23 cellular contexts compared by ENCODE assay signal in genomic region chr5:38059876-38060275, GRCh38.
"Had no signal": no experiment of that assay in that cellular context is flagged by ENCODE, and none has a peak within 500 bp of the region (broad histone marks: within the 10 kb centered on the region; RNA-seq: fewer than 3 reads in every experiment).

No MANE protein-coding gene starts in this region.

- DNase-seq: effector memory CD4-positive, alpha-beta T cell; glutamatergic neuron; immature natural killer cell; kidney; left cardiac atrium; left ventricle myocardium superior; naive B cell; posterior cingulate gyrus; sigmoid colon; stimulated activated CD4-positive, alpha-beta T cell treated with anti-CD3 and anti-CD28 coated beads, Interleukin-12 subunit alpha, Interleukin-12 subunit beta, amount 100 ng/mL, for 4 hours; stimulated activated CD4-positive, alpha-beta T cell treated with anti-CD3 and anti-CD28 coated beads, Interleukin-2, amount 100 ng/mL, for 48 hours; stimulated activated naive CD4-positive, alpha-beta T cell treated with Interleukin-2 at 50 U/mL for 16 hours; thyroid gland; upper lobe of right lung had no signal

- H3K4me3 ChIP-seq: esophagus muscularis mucosa, gastroesophageal sphincter, lung, sigmoid colon, skin epidermis, suprapubic skin, thyroid gland, upper lobe of right lung had no signal

- H3K27me3 Mint-ChIP-seq: central memory CD8-positive, alpha-beta T cell; naive B cell had no signal

- H3K9me3 ChIP-seq: esophagus muscularis mucosa, gastroesophageal sphincter, neutrophil, sigmoid colon, suprapubic skin, thyroid gland, upper lobe of right lung had no signal

- ATAC-seq: gastroesophageal sphincter, left cardiac atrium, left ventricle myocardium superior, upper lobe of right lung had no signal

- H3K4me3 Mint-ChIP-seq: central memory CD8-positive, alpha-beta T cell; immature natural killer cell; naive B cell had no signal

- H3K27ac Mint-ChIP-seq: immature natural killer cell had no signal

- H3K36me3 ChIP-seq: esophagus muscularis mucosa, gastroesophageal sphincter, neutrophil, sigmoid colon, suprapubic skin, thyroid gland, upper lobe of right lung had no signal

- H3K36me3 Mint-ChIP-seq: immature natural killer cell had no signal

- H3K27me3 ChIP-seq: esophagus muscularis mucosa, gastroesophageal sphincter, neutrophil, sigmoid colon, suprapubic skin, thyroid gland, upper lobe of right lung had no signal

- H3K4me1 ChIP-seq: suprapubic skin, thyroid gland, upper lobe of right lung had no signal

- H3K27ac ChIP-seq: epithelial cell of prostate, neutrophil, skin epidermis, suprapubic skin, thyroid gland, upper lobe of right lung had no signal

- H3K4me1 Mint-ChIP-seq: central memory CD8-positive, alpha-beta T cell; immature natural killer cell; naive B cell had no signal

- FAIRE-seq: endometrium, kidney had no signal
